Comparison of ENCODE assay signal across 21 cellular contexts in genomic region chr3:185830018-185830797, GRCh38. TPM values are rescaled to one million over a fixed set of nuclear protein-coding genes. Genes with fewer than 3 reads are reported as not detected.
DNase-seq lines count a peak whose midpoint lies in the region; ATAC-seq, FAIRE-seq and TF ChIP-seq lines count a peak whose summit lies in the region.
"Had no signal": no experiment of that assay in that cellular context is flagged by ENCODE, and none has a peak within 500 bp of the region (broad histone marks: within the 10 kb centered on the region; RNA-seq: fewer than 3 reads in every experiment).

No MANE protein-coding gene starts in this region.

- intact Hi-C loops in HepG2 (cut with micrococcal nuclease; ENCODE audit: unreplicated experiment) (no loop called here), right lobe of liver (cut with DNase I) (no loop called here), IMR-90 (cut with micrococcal nuclease) (no loop called here), posterior vena cava (cut with DNase I) (no loop called here)

- FAIRE-seq in HepG2 (lab: Jason Lieb, UNC): peak; percentile 18
- FAIRE-seq: A204.1, D721Med, G401.6, GM12892, H1 had no signal

- H4K8ac ChIP-seq in IMR-90 (ENCODE audit: low read depth in 2 of 2, low read length in 2 of 2): no peak overlapping the region

- no peaks in the 10 kb centered on the region for H3K27me3 ChIP-seq in HepG2 (ENCODE audit: control insufficient read depth in 1 of 2, insufficient read depth in 2 of 2, low read length in 2 of 2)
- H3K27me3 ChIP-seq in right lobe of liver: peaks cover 0 to 9% of the 10 kb centered on the region in 2 donors
- no peaks in the 10 kb centered on the region for H3K27me3 ChIP-seq in IMR-90 (ENCODE audit: control insufficient read depth, insufficient read depth, low read length)
- no peaks in the 10 kb centered on the region for H3K27me3 ChIP-seq in smooth muscle cell (ENCODE audit: low read depth)

- no peak for TF ChIP-seq POLR2A in HepG2 (IDR thresholded peaks at IDR 0.05; ENCODE audit: insufficient read depth in 1 of 2, low read depth in 2 of 2, low read length in 2 of 2)
- no peak for TF ChIP-seq POLR2A in right lobe of liver (IDR thresholded peaks at IDR 0.05)
- TF ChIP-seq POLR2A in IMR-90 (IDR thresholded peaks at IDR 0.05; ENCODE audit: low read depth, low read length): no peak

- H2BK120ac ChIP-seq in IMR-90 (ENCODE audit: low read depth, low read length): no peak overlapping the region

- H4K20me1 ChIP-seq in HepG2 (ENCODE audit: insufficient read depth, low read length) (no peaks in the 10 kb centered on the region), IMR-90 (ENCODE audit: insufficient read depth, low read length) (peaks cover 7% of the 10 kb centered on the region; the same call in 1 of the 2 replicates), smooth muscle cell (ENCODE audit: low read depth) (no peaks in the 10 kb centered on the region)

- H2AFZ ChIP-seq in HepG2 (ENCODE audit: low read length) (no peak overlapping the region), IMR-90 (replicated peaks; ENCODE audit: low read length, poor library complexity) (no peak overlapping the region), smooth muscle cell (ENCODE audit: low read depth) (no peak overlapping the region)
- H2AFZ ChIP-seq: GM23248 had no signal

- H3K36me3 ChIP-seq in HepG2 (replicated peaks in 1 of 2; ENCODE audit: control insufficient read depth in 1 of 2, insufficient read depth in 2 of 2, low read length in 2 of 2) (peaks cover 1 to 5% of the 10 kb centered on the region in 2 experiments; a peak in 1 of 5 replicates), right lobe of liver (no peaks in the 10 kb centered on the region), IMR-90 (ENCODE audit: control insufficient read depth, insufficient read depth, low read length) (0 out of 2 replicates have a peak, but pooled peaks cover 3% of the 10 kb centered on the region), smooth muscle cell (ENCODE audit: low read depth) (no peaks in the 10 kb centered on the region)
- H3K36me3 ChIP-seq: BE2C; BLaER1 treated with 17β-estradiol and CSF1 and Interleukin-3, amounts not matched to agents 10 nM and 100 nM had no signal

- no peak overlapping the region for H3K18ac ChIP-seq in IMR-90 (ENCODE audit: low read depth, low read length)

- H2BK20ac ChIP-seq in IMR-90 (ENCODE audit: low read depth, low read length): no peak overlapping the region

- no peak for ATAC-seq in HepG2
- no peak for ATAC-seq in right lobe of liver
- no peak for ATAC-seq in IMR-90 (ENCODE audit: low read depth)

- no peak overlapping the region for H2BK15ac ChIP-seq in IMR-90 (ENCODE audit: low read depth, low read length)

- H3K9ac ChIP-seq in HepG2 (ENCODE audit: insufficient read depth, low read depth, low read length): no peak overlapping the region
- H3K9ac ChIP-seq in IMR-90 (ENCODE audit: low read depth, low read length): no peak overlapping the region
- H3K9ac ChIP-seq in smooth muscle cell (ENCODE audit: low read depth): no peak overlapping the region
- H3K9ac ChIP-seq: BLaER1 treated with 17β-estradiol and CSF1 and Interleukin-3, amounts not matched to agents 10 nM and 100 nM; GM23248 had no signal

- no peak for TF ChIP-seq RAD21 in HepG2 (CRISPR knock-in tag; IDR thresholded peaks at IDR 0.05)
- TF ChIP-seq RAD21 in IMR-90 (IDR thresholded peaks at IDR 0.05; ENCODE audit: low read length): no peak

- in situ Hi-C loops in HepG2 (cut with HindIII; ENCODE audit: extremely low pct_ligation_motif_present, low pct_unique_long_range_greater_than_20kb): no loop called here
- in situ Hi-C loops in IMR-90 (cut with MboI; ENCODE audit: low sequenced_read_pairs): no loop called here

- H3K56ac ChIP-seq in IMR-90 (ENCODE audit: extremely low read depth, insufficient read depth, low read length): no peak overlapping the region

- no peak overlapping the region for H3K14ac ChIP-seq in IMR-90 (replicated peaks; ENCODE audit: low read depth, low read length)

- H3F3A ChIP-seq in smooth muscle cell (ENCODE audit: low read depth): no peaks in the 10 kb centered on the region

- H3K27ac ChIP-seq in HepG2 (ENCODE audit: extremely low read length, insufficient read depth, low read length): peak overlapping the region; percentile 28
- H3K27ac ChIP-seq in right lobe of liver: no peak overlapping the region
- H3K27ac ChIP-seq in IMR-90 (ENCODE audit: insufficient read depth, low read length): no peak overlapping the region
- no peak overlapping the region for H3K27ac ChIP-seq in smooth muscle cell (ENCODE audit: low read depth)
- H3K27ac ChIP-seq: 22Rv1; BLaER1 treated with 17β-estradiol and CSF1 and Interleukin-3, amounts not matched to agents 10 nM and 100 nM; GM23248 had no signal

- DNase-seq in HepG2 (ENCODE audit: low spot score) (no peak), right lobe of liver (no peak), IMR-90 (no peak), smooth muscle cell (lab: John Stamatoyannopoulos, UW; ENCODE audit: unreplicated experiment) (no peak), posterior vena cava (ENCODE audit: low spot score) (no peak), Kasumi-1 (lab: John Stamatoyannopoulos, UW) (no peak)
- DNase-seq: BE2C; CD4-positive, alpha-beta T cell; COR-L47; DMS 273 treated with DMSO at 0.1 percent for 48 hours; DMS79 treated with DMSO at 0.1 percent for 48 hours; GM23248; H7; HCEC 1CT had no signal

- H3K79me2 ChIP-seq in HepG2 (ENCODE audit: insufficient read depth, low read length) (peaks cover 31% of the 10 kb centered on the region), smooth muscle cell (ENCODE audit: low read depth) (peaks cover 28% of the 10 kb centered on the region)

- BruUV-seq in HepG2 (replicated peaks; lab: Mats Ljungman, UMichigan) (no TSS peak), IMR-90 (replicated peaks; lab: Mats Ljungman, UMichigan) (no TSS peak)

- H3K4me1 ChIP-seq in HepG2 (ENCODE audit: insufficient read depth, low read length) (peaks cover 69% of the 10 kb centered on the region), right lobe of liver (peaks cover 0 to 4% (median 0%) of the 10 kb centered on the region in 4 donors), IMR-90 (ENCODE audit: control insufficient read depth, insufficient read depth, low read length) (peaks cover 4% of the 10 kb centered on the region; the same call in 1 of the 2 replicates), smooth muscle cell (ENCODE audit: low read depth) (peaks cover 7% of the 10 kb centered on the region)
- H3K4me1 ChIP-seq: BE2C had no signal

- no peak overlapping the region for H3K4ac ChIP-seq in IMR-90 (ENCODE audit: low read depth, low read length)

- TF ChIP-seq EP300 in HepG2 (IDR thresholded peaks at IDR 0.05; ENCODE audit: low read depth in 2 of 2, low read length in 2 of 2): no peak
- TF ChIP-seq EP300 in HepG2 (CRISPR knock-in tag; IDR thresholded peaks at IDR 0.05; ENCODE audit: borderline replicate concordance): no peak

- H3K9me1 ChIP-seq in IMR-90 (ENCODE audit: insufficient read depth, low read length): peaks cover 3% of the 10 kb centered on the region; the same call in 1 of the 2 replicates

- H4K91ac ChIP-seq in IMR-90 (ENCODE audit: insufficient read depth, low read depth, low read length): no peak overlapping the region

- no peak overlapping the region for H2AK9ac ChIP-seq in IMR-90 (replicated peaks; ENCODE audit: low read depth, low read length, poor library complexity)

- CTCF ChIA-PET in HepG2 (lab: Yijun Ruan, JAX; ENCODE audit: low intra/inter-chr PET ratio, low total read pairs): no interaction called here
- CTCF ChIA-PET in IMR-90 (lab: Yijun Ruan, JAX): no interaction called here

- H3K4me3 ChIP-seq in HepG2 (replicated peaks in 1 of 3; ENCODE audit: insufficient read depth in 1 of 3, low read depth in 2 of 3, low read length in 3 of 3) (no peak overlapping the region), right lobe of liver (no peak overlapping the region), IMR-90 (ENCODE audit: insufficient read depth, low read depth, low read length) (no peak overlapping the region), smooth muscle cell (no peak overlapping the region)
- H3K4me3 ChIP-seq: BLaER1 treated with 17β-estradiol and CSF1 and Interleukin-3, amounts not matched to agents 10 nM and 100 nM; GM23248 had no signal

- H3K9me3 ChIP-seq in HepG2 (ENCODE audit: low read length) (no peaks in the 10 kb centered on the region), right lobe of liver (no peaks in the 10 kb centered on the region), IMR-90 (ENCODE audit: control insufficient read depth, insufficient read depth, low read length) (no peaks in the 10 kb centered on the region), smooth muscle cell (replicated peaks; ENCODE audit: low read depth) (no peaks in the 10 kb centered on the region)
- H3K9me3 ChIP-seq: BE2C had no signal

- dilution Hi-C loops in IMR-90 (cut with HindIII; ENCODE audit: low sequenced_read_pairs, unreplicated experiment): no loop called here

- WGBS in HepG2 (ENCODE audit: low lambda C conversion rate): 91% methylated on average over 5 of the region's 5 CpGs
- WGBS in right lobe of liver (ENCODE audit: insufficient coverage, low coverage, low lambda C conversion rate, missing lambda C conversion rate): 86% methylated on average over 5 of the region's 5 CpGs
- WGBS in IMR-90 (ENCODE audit: extremely low coverage in 2 of 2, insufficient read length in 1 of 2), 2 experiments: 67% methylated on average over 2 of the region's 5 CpGs; no CpG with 5 or more reads in 1 of the 2 experiments
- 75% methylated on average over 5 of the region's 5 CpGs for WGBS in smooth muscle cell (ENCODE audit: low lambda C conversion rate)

- H4K5ac ChIP-seq in IMR-90 (ENCODE audit: low read depth, low read length): no peak overlapping the region

- no peak overlapping the region for H3K4me2 ChIP-seq in HepG2 (ENCODE audit: low read depth, low read length)
- H3K4me2 ChIP-seq in IMR-90 (ENCODE audit: low read depth, low read length): no peak overlapping the region
- H3K4me2 ChIP-seq in smooth muscle cell: peak overlapping the region; percentile 4
- H3K4me2 ChIP-seq: BLaER1 treated with 17β-estradiol and CSF1 and Interleukin-3, amounts not matched to agents 10 nM and 100 nM had no signal

- no peak overlapping the region for H3K23ac ChIP-seq in IMR-90 (ENCODE audit: low read depth, low read length)

- no peak overlapping the region for H2AK5ac ChIP-seq in IMR-90 (ENCODE audit: low read depth, low read length)

- H2BK5ac ChIP-seq in IMR-90 (ENCODE audit: low read depth, low read length, poor library complexity, severe bottlenecking): no peak overlapping the region

- peaks cover 20 to 25% of the 10 kb centered on the region in 2 experiments for H3K79me1 ChIP-seq in IMR-90 (ENCODE audit: low read depth in 1 of 2, low read length in 2 of 2)

- POLR2A ChIA-PET in HepG2 (lab: Yijun Ruan, JAX): no interaction called here
- POLR2A ChIA-PET in IMR-90 (lab: Charles Lee; ENCODE audit: unreplicated experiment): no interaction called here

- TF ChIP-seq CTCF in HepG2 (CRISPR knock-in tag; IDR thresholded peaks at IDR 0.05): no peak
- TF ChIP-seq CTCF in right lobe of liver (IDR thresholded peaks at IDR 0.05): no peak
- no peak for TF ChIP-seq CTCF in IMR-90 (conservative IDR thresholded peaks at IDR 0.05; ENCODE audit: low read depth, low read length)
- TF ChIP-seq CTCF in smooth muscle cell (IDR thresholded peaks at IDR 0.05; ENCODE audit: borderline replicate concordance, insufficient read depth, poor library complexity, severe bottlenecking): no peak

RNA-seq across cellular contexts. Expression of gene IGF2BP2, which starts 5.4 kb away (rescaled TPM):
- 46.0 and 46.3 TPM in 2 replicates for total RNA-seq in HepG2 (2016; rRNA removed; fragmentation: Illumina TruSeq; extraction: Trizol)
- total RNA-seq in HepG2 (2016; cell fraction: cytosol; rRNA removed; fragmentation: Illumina TruSeq; extraction: Trizol; ENCODE audit: low read depth): 27.3 and 31.8 TPM in 2 replicates
- total RNA-seq in HepG2 (2016; cell fraction: insoluble cytoplasmic fraction; rRNA removed; fragmentation: Illumina TruSeq; extraction: Trizol): 36.6 and 47.1 TPM in 2 replicates
- total RNA-seq in HepG2 (2016; cell fraction: membrane; rRNA removed; fragmentation: Illumina TruSeq; extraction: Trizol): 57.4 and 59.2 TPM in 2 replicates
- 59.9 and 71.5 TPM in 2 replicates for total RNA-seq in HepG2 (2016; cell fraction: nucleus; rRNA removed; fragmentation: Illumina TruSeq; extraction: Trizol)
- 6.5 and 9.5 TPM in 2 replicates for polyA plus RNA-seq in HepG2 (2011; rRNA removed)
- 3.6 and 6.7 TPM in 2 replicates for polyA plus RNA-seq in HepG2 (2011; cell fraction: cytosol; rRNA removed)
- 29.6 and 44.5 TPM in 2 replicates for polyA plus RNA-seq in HepG2 (2011; cell fraction: nucleus; rRNA removed)
- polyA plus RNA-seq in HepG2 (2012): 93.3 and 101 TPM in 2 replicates
- 22.3 and 25.9 TPM in 2 replicates for polyA plus RNA-seq in HepG2 (2016; cell fraction: cytosol; fragmentation: Illumina TruSeq; extraction: Trizol; ENCODE audit: low read depth)
- polyA plus RNA-seq in HepG2 (2016; cell fraction: insoluble cytoplasmic fraction; fragmentation: Illumina TruSeq; extraction: Trizol; ENCODE audit: low read depth): 65.2 and 84.9 TPM in 2 replicates
- 59.1 and 66.3 TPM in 2 replicates for polyA plus RNA-seq in HepG2 (2016; cell fraction: membrane; fragmentation: Illumina TruSeq; extraction: Trizol; ENCODE audit: low read depth)
- polyA plus RNA-seq in HepG2 (2016; cell fraction: nucleus; fragmentation: Illumina TruSeq; extraction: Trizol; ENCODE audit: insufficient read depth, low read depth): 115 and 116 TPM in 2 replicates
- polyA minus RNA-seq in HepG2 (2011; rRNA and poly(A)+ RNA removed; ENCODE audit: low replicate concordance): 11.7 TPM in 1 of 2 replicates, not detected in the other
- 13.2 and 23.5 TPM in 2 replicates for polyA minus RNA-seq in HepG2 (2011; cell fraction: cytosol; rRNA and poly(A)+ RNA removed)
- 110 and 124 TPM in 2 replicates for polyA minus RNA-seq in HepG2 (2011; cell fraction: nucleus; rRNA and poly(A)+ RNA removed)
- total RNA-seq in right lobe of liver: 1 to 10 TPM in 5 of 6 experiments, under 1 TPM in 1; 0.99 to 3.0 (median 1.8) TPM
- total RNA-seq in IMR-90 (2012; rRNA removed): 88.2 and 126 TPM in 2 replicates
- polyA plus RNA-seq in IMR-90 (2012; rRNA removed): 20.3 and 23.4 TPM in 2 replicates
- polyA plus RNA-seq in IMR-90 (2012; cell fraction: cytosol; rRNA removed): 9.7 and 14.1 TPM in 2 replicates
- polyA plus RNA-seq in IMR-90 (2012; cell fraction: nucleus; rRNA removed; ENCODE audit: low replicate concordance): 15.6 and 47.0 TPM in 2 replicates
- total RNA-seq in smooth muscle cell: 59.2 and 73.7 TPM in 2 replicates
- polyA plus RNA-seq in smooth muscle cell: 80.6 and 105 TPM in 2 replicates
- total RNA-seq in posterior vena cava: 1 to 10 TPM; 4.1 to 4.2 TPM
